ENCODE assay signal across 1 cellular context in genomic region chr3:172271386-172271976, GRCh38.
TF ChIP-seq lines count a peak whose summit lies in the region.

No MANE protein-coding gene starts in this region.

TF ChIP-seq in K562, 482 proteins besides CTCF, POLR2A, EP300 and RAD21 (continued from another document):
- TF ChIP-seq ZFP91 (CRISPR knock-in tag; IDR thresholded peaks at IDR 0.05) = no peak
- TF ChIP-seq ZNF764 (CRISPR knock-in tag; IDR thresholded peaks at IDR 0.05; ENCODE audit: low read depth) = no peak
- 0 out of 2 replicates have a peak, but pooled peaks have one; percentile 15 for TF ChIP-seq MAFG (tag; conservative IDR thresholded peaks at IDR 0.05)
- TF ChIP-seq ZNF717 (CRISPR knock-in tag; IDR thresholded peaks at IDR 0.05) = no peak
- TF ChIP-seq SETDB1 (IDR thresholded peaks at IDR 0.05; ENCODE audit: low read length) = no peak
- no peak for TF ChIP-seq BACH1 (tag; IDR thresholded peaks at IDR 0.05)
- no peak for TF ChIP-seq CTCFL (IDR thresholded peaks at IDR 0.05; ENCODE audit: borderline replicate concordance, insufficient read depth, low read depth, low read length, poor library complexity, severe bottlenecking)
- TF ChIP-seq ZNF316 (IDR thresholded peaks at IDR 0.05) = peak; percentile 63
- TF ChIP-seq FOS (IDR thresholded peaks at IDR 0.05; ENCODE audit: extremely low read depth, insufficient read length) = no peak
- TF ChIP-seq ZNF75A (CRISPR knock-in tag; IDR thresholded peaks at IDR 0.05) = no peak
- TF ChIP-seq HDAC8 (tag; IDR thresholded peaks at IDR 0.05) = no peak
- no peak for TF ChIP-seq ZNF121 (CRISPR knock-in tag; conservative IDR thresholded peaks at IDR 0.05)
- TF ChIP-seq STAG1 (CRISPR knock-in tag; IDR thresholded peaks at IDR 0.05; ENCODE audit: borderline replicate concordance) = no peak
